ENCODE assay signal across 2 cellular contexts in genomic region chr5:102288630-102289029, GRCh38.
TF ChIP-seq lines count a peak whose summit lies in the region.

No MANE protein-coding gene starts in this region.

TF ChIP-seq in H1, 55 proteins besides CTCF, POLR2A, EP300 and RAD21:
- no peak for TF ChIP-seq MAX (IDR thresholded peaks at IDR 0.05)
- TF ChIP-seq KDM4A (IDR thresholded peaks at IDR 0.05; ENCODE audit: low read depth, low read length, severe bottlenecking): no peak
- TF ChIP-seq E2F6 (IDR thresholded peaks at IDR 0.05): no peak
- TF ChIP-seq EGR1 (IDR thresholded peaks at IDR 0.05; ENCODE audit: borderline replicate concordance, low read depth, low read length): no peak
- TF ChIP-seq POLR2AphosphoS5 (IDR thresholded peaks at IDR 0.05; ENCODE audit: low read depth, low read length): no peak
- TF ChIP-seq NANOG (IDR thresholded peaks at IDR 0.05; ENCODE audit: insufficient read depth, low read depth, low read length, poor library complexity, severe bottlenecking): no peak
- TF ChIP-seq POU5F1 (IDR thresholded peaks at IDR 0.05; ENCODE audit: low read depth, low read length): no peak
- no peak for TF ChIP-seq ZNF274 (IDR thresholded peaks at IDR 0.05; ENCODE audit: borderline replicate concordance, extremely low read depth, low read length)
- TF ChIP-seq SIX5 (IDR thresholded peaks at IDR 0.05; ENCODE audit: low read depth, low read length): no peak
- no peak for TF ChIP-seq MAFK (IDR thresholded peaks at IDR 0.05; ENCODE audit: low read depth, low read length)
- no peak for TF ChIP-seq KDM1A (IDR thresholded peaks at IDR 0.05; ENCODE audit: borderline replicate concordance, low read length)
- TF ChIP-seq JUND (IDR thresholded peaks at IDR 0.05; ENCODE audit: low read length): no peak

TF ChIP-seq in HepG2, 621 proteins besides CTCF, POLR2A, EP300 and RAD21:
- TF ChIP-seq MYNN (CRISPR knock-in tag; IDR thresholded peaks at IDR 0.05; ENCODE audit: low read depth) (no peak), GRHL1 (CRISPR knock-in tag; conservative IDR thresholded peaks at IDR 0.05) (no peak), ZNF572 (CRISPR knock-in tag; IDR thresholded peaks at IDR 0.05) (no peak), SNRNP70 (IDR thresholded peaks at IDR 0.05; ENCODE audit: low read depth, low read length) (no peak), ZNF101 (CRISPR knock-in tag; IDR thresholded peaks at IDR 0.05; ENCODE audit: borderline replicate concordance, low read depth) (no peak), IKZF4 (CRISPR knock-in tag; IDR thresholded peaks at IDR 0.05; ENCODE audit: borderline replicate concordance, low read depth, not compliant biosample characterization) (no peak), DPF2 (CRISPR knock-in tag; IDR thresholded peaks at IDR 0.05; ENCODE audit: borderline replicate concordance, low read depth) (no peak), ZMAT3 (CRISPR knock-in tag; conservative IDR thresholded peaks at IDR 0.05) (no peak), SP1 (IDR thresholded peaks at IDR 0.05) (no peak), SP1 (CRISPR knock-in tag; IDR thresholded peaks at IDR 0.05) (no peak), MAF1 (CRISPR knock-in tag; IDR thresholded peaks at IDR 0.05; ENCODE audit: borderline replicate concordance) (no peak), ZSCAN21 (CRISPR knock-in tag; IDR thresholded peaks at IDR 0.05; ENCODE audit: borderline replicate concordance) (no peak), HMG20A (CRISPR knock-in tag; IDR thresholded peaks at IDR 0.05; ENCODE audit: borderline replicate concordance) (peak; percentile 13; the same call in 1 of the 2 replicates), AHDC1 (CRISPR knock-in tag; IDR thresholded peaks at IDR 0.05; ENCODE audit: borderline replicate concordance) (no peak), CAMTA2 (CRISPR knock-in tag; IDR thresholded peaks at IDR 0.05; ENCODE audit: borderline replicate concordance) (no peak), STAG1 (CRISPR knock-in tag; IDR thresholded peaks at IDR 0.05) (no peak), GMEB2 (CRISPR knock-in tag; IDR thresholded peaks at IDR 0.05; ENCODE audit: low read depth) (no peak), GABPA (IDR thresholded peaks at IDR 0.05; ENCODE audit: low read depth, low read length) (no peak), GABPA (CRISPR knock-in tag; IDR thresholded peaks at IDR 0.05; ENCODE audit: low read depth) (no peak), ZNF280D (CRISPR knock-in tag; IDR thresholded peaks at IDR 0.05) (no peak), STAT5B (CRISPR knock-in tag; IDR thresholded peaks at IDR 0.05) (no peak), PPARG (CRISPR knock-in tag; conservative IDR thresholded peaks at IDR 0.05) (peak; percentile 81), GATAD2A (CRISPR knock-in tag; IDR thresholded peaks at IDR 0.05) (peak; percentile 12; the same call in 1 of the 2 replicates), ZNF720 (CRISPR knock-in tag; IDR thresholded peaks at IDR 0.05) (no peak), ZNF160 (CRISPR knock-in tag; IDR thresholded peaks at IDR 0.05) (no peak), HHEX (CRISPR knock-in tag; IDR thresholded peaks at IDR 0.05) (no peak), TFDP1 (CRISPR knock-in tag; IDR thresholded peaks at IDR 0.05; ENCODE audit: borderline replicate concordance) (no peak), ZNF138 (CRISPR knock-in tag; IDR thresholded peaks at IDR 0.05; ENCODE audit: low read depth) (no peak), ZNF678 (CRISPR knock-in tag; IDR thresholded peaks at IDR 0.05) (no peak)
TF ChIP-seq in HepG2: peak in this region for 3.
